In the genomic region with DNA sequence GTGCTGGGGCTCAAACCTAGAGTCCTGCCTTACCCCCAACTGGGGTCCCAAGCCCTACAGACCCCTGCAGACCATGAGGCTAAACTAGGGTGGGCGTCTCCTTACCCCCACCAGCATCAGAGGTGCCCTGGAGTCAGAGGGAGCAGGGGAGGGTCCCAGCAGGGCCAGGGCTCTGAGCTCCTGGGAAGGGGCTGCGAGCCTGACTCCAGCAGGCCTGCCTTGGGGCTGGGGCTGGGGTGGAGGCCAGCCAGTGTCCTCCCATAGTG, we compare ENCODE assay signal across 12 cellular contexts. TPM values are rescaled to one million over a fixed set of nuclear protein-coding genes. Genes with fewer than 3 reads are reported as not detected.
DNase-seq lines count a peak whose midpoint lies in the region; ATAC-seq and TF ChIP-seq lines count a peak whose summit lies in the region.
"Had no signal": no experiment of that assay in that cellular context is flagged by ENCODE, and none has a peak within 500 bp of the region (broad histone marks: within the 10 kb centered on the region; RNA-seq: fewer than 3 reads in every experiment).

No MANE protein-coding gene starts in this region.

- H3K4me3 Mint-ChIP-seq in glutamatergic neuron (ENCODE audit: unreplicated experiment) = peak overlapping the region; percentile 30
- H3K4me3 Mint-ChIP-seq: activated CD4-positive, alpha-beta T cell treated with anti-CD3 and anti-CD28 coated beads, Interleukin-2, amount 10 ng/mL, durations not matched to agents 7 days and 5 days; natural killer cell treated with Interleukin-12 subunit alpha and Interleukin-12 subunit beta and Interleukin-15 and Interleukin-18, amount 100 ng/mL, for 72 hours had no signal

- no peak overlapping the region for H3K4me3 ChIP-seq in GM23248
- no peak overlapping the region for H3K4me3 ChIP-seq in RWPE2 (ENCODE audit: severe bottlenecking)
- H3K4me3 ChIP-seq in skin epidermis = peak overlapping the region in 1 of 7 experiments; percentile 1

- no peaks in the 10 kb centered on the region for H3F3A ChIP-seq in GM23248 (ENCODE audit: insufficient read depth)

- no peaks in the 10 kb centered on the region for H3K9me2 ChIP-seq in GM23248 (ENCODE audit: insufficient read depth)

- H3K27me3 ChIP-seq in GM23248 (replicated peaks; ENCODE audit: insufficient read depth) = no peaks in the 10 kb centered on the region
- no peaks in the 10 kb centered on the region for H3K27me3 ChIP-seq in RWPE2 (ENCODE audit: insufficient read depth, poor library complexity, severe bottlenecking)

- no peaks in the 10 kb centered on the region for H3K9me3 ChIP-seq in GM23248 (ENCODE audit: low read depth)
- no peaks in the 10 kb centered on the region for H3K9me3 ChIP-seq in RWPE2 (ENCODE audit: severe bottlenecking)

- WGBS in GM23248 (ENCODE audit: low coverage in 1 of 2, low lambda C conversion rate in 2 of 2, missing lambda C conversion rate in 2 of 2), 2 experiments = 82 to 88% methylated on average over 2 of the region's 2 CpGs

- no peak overlapping the region for H3K4me2 ChIP-seq in GM23248 (ENCODE audit: unreplicated experiment)

- H3K27ac ChIP-seq in GM23248 (no peak overlapping the region), RWPE2 (ENCODE audit: poor library complexity, severe bottlenecking) (peak overlapping the region; percentile 70), skin epidermis (peak overlapping the region in 17 of 21 experiments; percentile 10 to 85 (median 55))

- DNase-seq in GM23248 (no peak), RWPE2 (ENCODE audit: low spot score) (no peak), glutamatergic neuron (no peak), NCI-H2227 (lab: John Stamatoyannopoulos, UW; ENCODE audit: unreplicated experiment) (no peak), HCEC 1CT (no peak), NOMO-1 treated with DMSO at 0.1 percent for 48 hours (lab: John Stamatoyannopoulos, UW; ENCODE audit: unreplicated experiment) (no peak)
- no peak for DNase-seq in NK-92 treated with Interleukin-12 subunit alpha and Interleukin-12 subunit beta, amount 100 ng/mL, for 24 hours (lab: John Stamatoyannopoulos, UW)
- DNase-seq: NCI-H2081 treated with DMSO at 0.1 percent for 48 hours had no signal

- peaks cover 13% of the 10 kb centered on the region for H3K4me1 ChIP-seq in GM23248 (ENCODE audit: insufficient read depth)
- peaks cover 23% of the 10 kb centered on the region for H3K4me1 ChIP-seq in RWPE2 (ENCODE audit: insufficient read depth, poor library complexity, severe bottlenecking)

- H2AFZ ChIP-seq in GM23248 = no peak overlapping the region

- no peaks in the 10 kb centered on the region for H3K36me3 Mint-ChIP-seq in glutamatergic neuron (ENCODE audit: unreplicated experiment)
- H3K36me3 Mint-ChIP-seq: natural killer cell treated with Interleukin-12 subunit alpha and Interleukin-12 subunit beta and Interleukin-15 and Interleukin-18, amount 100 ng/mL, for 72 hours had no signal

- no peaks in the 10 kb centered on the region for H4K20me1 ChIP-seq in GM23248 (ENCODE audit: insufficient read depth)

- H3K27me3 Mint-ChIP-seq in glutamatergic neuron (ENCODE audit: unreplicated experiment) = peaks cover 13% of the 10 kb centered on the region
- H3K27me3 Mint-ChIP-seq: activated CD4-positive, alpha-beta T cell treated with anti-CD3 and anti-CD28 coated beads, Interleukin-2, amount 10 ng/mL, durations not matched to agents 7 days and 5 days; natural killer cell treated with Interleukin-12 subunit alpha and Interleukin-12 subunit beta and Interleukin-15 and Interleukin-18, amount 100 ng/mL, for 72 hours had no signal

- peak overlapping the region; percentile 15; the same call in 1 of the 2 replicates for H3K9ac ChIP-seq in GM23248

- no peaks in the 10 kb centered on the region for H3K79me2 ChIP-seq in GM23248 (ENCODE audit: insufficient read depth)

- in situ Hi-C loops in GM23248 (cut with MboI) = no loop called here

- TF ChIP-seq CTCF in RWPE2 (IDR thresholded peaks at IDR 0.05; ENCODE audit: poor library complexity, severe bottlenecking) (no peak), glutamatergic neuron (IDR thresholded peaks at IDR 0.05; ENCODE audit: partially characterized antibody, unreplicated experiment) (no peak)

- no peak overlapping the region for H3K27ac Mint-ChIP-seq in glutamatergic neuron (ENCODE audit: unreplicated experiment)
- H3K27ac Mint-ChIP-seq: natural killer cell treated with Interleukin-12 subunit alpha and Interleukin-12 subunit beta and Interleukin-15 and Interleukin-18, amount 100 ng/mL, for 72 hours had no signal

- H3K4me1 Mint-ChIP-seq in glutamatergic neuron (ENCODE audit: low read depth, unreplicated experiment) = peaks cover 18% of the 10 kb centered on the region

- peaks cover 13% of the 10 kb centered on the region for H3K9me3 Mint-ChIP-seq in glutamatergic neuron (ENCODE audit: unreplicated experiment)
- H3K9me3 Mint-ChIP-seq: activated CD4-positive, alpha-beta T cell treated with anti-CD3 and anti-CD28 coated beads, Interleukin-2, amount 10 ng/mL, durations not matched to agents 7 days and 5 days; natural killer cell treated with Interleukin-12 subunit alpha and Interleukin-12 subunit beta and Interleukin-15 and Interleukin-18, amount 100 ng/mL, for 72 hours had no signal

- H3K36me3 ChIP-seq in GM23248 (ENCODE audit: low read depth) (no peaks in the 10 kb centered on the region), RWPE2 (ENCODE audit: low read depth) (no peaks in the 10 kb centered on the region)

- ATAC-seq in RWPE2 (ENCODE audit: low read depth) = no peak

RNA-seq across cellular contexts. Expression of a gene that starts 1.3 kb away (rescaled TPM):
- 1.2 and 1.8 TPM in 2 replicates for total RNA-seq in GM23248 (2014; rRNA removed; shearing (Covaris generic))
- polyA plus RNA-seq in GM23248 (2016; fragmentation: Nextera tagmentation; extraction: Ambion mirVana) = 2.8 and 3.1 TPM in 2 replicates
- total RNA-seq in glutamatergic neuron (ENCODE audit: unreplicated experiment) = 431 TPM
- total RNA-seq: activated CD4-positive, alpha-beta T cell treated with anti-CD3 and anti-CD28 coated beads, Interleukin-2, amount 10 ng/mL, durations not matched to agents 7 days and 5 days; natural killer cell treated with Interleukin-12 subunit alpha and Interleukin-12 subunit beta and Interleukin-15 and Interleukin-18, amount 100 ng/mL, for 72 hours; T-helper 2 cell treated with Interferon-gamma antibody and Interleukin-4, amounts not matched to agents 100 ng/mL and 5 ng/mL, for 36 hours had no signal

RNA-seq across cellular contexts. Expression of a gene that starts 2.3 kb away (rescaled TPM):
- total RNA-seq in GM23248 (2014; rRNA removed; shearing (Covaris generic)) = 4.5 and 7.3 TPM in 2 replicates
- 1.2 and 1.5 TPM in 2 replicates for polyA plus RNA-seq in GM23248 (2016; fragmentation: Nextera tagmentation; extraction: Ambion mirVana)
- 5.4 TPM for total RNA-seq in glutamatergic neuron (ENCODE audit: unreplicated experiment)
- total RNA-seq: activated CD4-positive, alpha-beta T cell treated with anti-CD3 and anti-CD28 coated beads, Interleukin-2, amount 10 ng/mL, durations not matched to agents 7 days and 5 days; natural killer cell treated with Interleukin-12 subunit alpha and Interleukin-12 subunit beta and Interleukin-15 and Interleukin-18, amount 100 ng/mL, for 72 hours; T-helper 2 cell treated with Interferon-gamma antibody and Interleukin-4, amounts not matched to agents 100 ng/mL and 5 ng/mL, for 36 hours had no signal

RNA-seq across cellular contexts. Expression of a gene that starts 8.6 kb away (rescaled TPM):
- total RNA-seq in GM23248 (2014; rRNA removed; shearing (Covaris generic)) = 17.6 and 34.1 TPM in 2 replicates
- polyA plus RNA-seq in GM23248 (2016; fragmentation: Nextera tagmentation; extraction: Ambion mirVana) = 175 and 184 TPM in 2 replicates
- total RNA-seq in glutamatergic neuron (ENCODE audit: unreplicated experiment) = not detected
- total RNA-seq: activated CD4-positive, alpha-beta T cell treated with anti-CD3 and anti-CD28 coated beads, Interleukin-2, amount 10 ng/mL, durations not matched to agents 7 days and 5 days; natural killer cell treated with Interleukin-12 subunit alpha and Interleukin-12 subunit beta and Interleukin-15 and Interleukin-18, amount 100 ng/mL, for 72 hours; T-helper 2 cell treated with Interferon-gamma antibody and Interleukin-4, amounts not matched to agents 100 ng/mL and 5 ng/mL, for 36 hours had no signal

Comparison
In these comparisons a context has a peak if more than half of its experiments do, and no peak if none do; other contexts are left out.
1. RNA of a gene that starts 1.3 kb away (total RNA-seq): 431 TPM in glutamatergic neuron (single experiment); 1.2 to 1.8 TPM in GM23248; every median in the first group is over 100 times any median in the second.
2. RNA of a gene that starts 8.6 kb away (total RNA-seq): 17.6 to 34.1 TPM in GM23248; not detected in glutamatergic neuron (single experiment); every median in the first group is over 10 times any median in the second.